Comparison of ENCODE assay signal across 11 cellular contexts in genomic region chr1:24142546-24143431, GRCh38. TPM values are rescaled to one million over a fixed set of nuclear protein-coding genes. Genes with fewer than 3 reads are reported as not detected.
DNase-seq lines count a peak whose midpoint lies in the region; ATAC-seq and TF ChIP-seq lines count a peak whose summit lies in the region.
"Had no signal": no experiment of that assay in that cellular context is flagged by ENCODE, and none has a peak within 500 bp of the region (broad histone marks: within the 10 kb centered on the region; RNA-seq: fewer than 3 reads in every experiment).

Gene IL22RA1, minus strand, starts transcription at chr1:24143140. Its CDS starts 58 bp downstream, at chr1:24143082.

- H3K4me3 ChIP-seq in fibroblast of mammary gland (ENCODE audit: control insufficient read depth, low read depth, low read length), result peak within 1 kb of the TSS; percentile 35
- H3K4me3 ChIP-seq in parathyroid adenoma (ENCODE audit: low read depth, low read length), result no peak within 1 kb of the TSS

- no peaks in the 10 kb centered on the region for H3K36me3 ChIP-seq in parathyroid adenoma (ENCODE audit: control insufficient read depth, insufficient read depth, low read length)

- no peaks in the 10 kb centered on the region for H3K9me3 ChIP-seq in parathyroid adenoma (ENCODE audit: control insufficient read depth, low read length)

- no peak within 1 kb of the TSS for H3K4me2 ChIP-seq in parathyroid adenoma (ENCODE audit: low read length)

- H3K27ac ChIP-seq in C4-2B (peak within 1 kb of the TSS; percentile 32; the same call in 1 of the 2 replicates), parathyroid adenoma (no peak within 1 kb of the TSS)

- TF ChIP-seq CTCF in C4-2B (conservative IDR thresholded peaks at IDR 0.05) (no peak), fibroblast of mammary gland (conservative IDR thresholded peaks at IDR 0.05; ENCODE audit: control insufficient read depth, insufficient read depth, low read depth, low read length) (no peak), parathyroid adenoma (IDR thresholded peaks at IDR 0.05) (no peak)

- peak within 1 kb of the TSS; percentile 25 for H2AFZ ChIP-seq in parathyroid adenoma

- no peaks in the 10 kb centered on the region for H3K4me1 ChIP-seq in parathyroid adenoma

- no peaks in the 10 kb centered on the region for H3K27me3 ChIP-seq in parathyroid adenoma (ENCODE audit: control insufficient read depth, insufficient read depth, low read length)

- ATAC-seq in HG03469 (IDR thresholded peaks at IDR 0.05; ENCODE audit: unreplicated experiment), result no peak
- ATAC-seq: activated T-helper 17 cell treated with anti-CD3 and anti-CD28 coated beads, Interleukin-2, amount 50 U/mL, for 72 hours had no signal

- H3K79me2 ChIP-seq in parathyroid adenoma, result no peaks in the 10 kb centered on the region

- peak; percentile 26 for DNase-seq in OCI-M1 (lab: John Stamatoyannopoulos, UW)
- DNase-seq in fibroblast of mammary gland (ENCODE audit: low read depth), result no peak
- DNase-seq in cerebellar nuclear complex (lab: John Stamatoyannopoulos, UW), result no peak
- DNase-seq in NOMO-1 (lab: John Stamatoyannopoulos, UW; ENCODE audit: unreplicated experiment in 2 of 2), result no peak
- no peak for DNase-seq in SK-N-DZ (ENCODE audit: low spot score)
- DNase-seq: GF-D8, hippocampal formation had no signal

- no peak within 1 kb of the TSS for H3K9ac ChIP-seq in parathyroid adenoma

RNA-seq across cellular contexts. Expression of gene IL22RA1, which starts in this region (rescaled TPM):
- polyA plus RNA-seq in SK-N-DZ (2014; cell fraction: cytosol; rRNA removed), result not detected in 2 replicates
- not detected in 2 replicates for polyA plus RNA-seq in SK-N-DZ (2014; cell fraction: nucleus; rRNA removed)
